Comparison of ENCODE assay signal across 27 cellular contexts in genomic region chr12:118982308-118982707, GRCh38. TPM values are rescaled to one million over a fixed set of nuclear protein-coding genes. Genes with fewer than 3 reads are reported as not detected.
DNase-seq lines count a peak whose midpoint lies in the region; ATAC-seq and TF ChIP-seq lines count a peak whose summit lies in the region.
"Had no signal": no experiment of that assay in that cellular context is flagged by ENCODE, and none has a peak within 500 bp of the region (broad histone marks: within the 10 kb centered on the region; RNA-seq: fewer than 3 reads in every experiment).

No MANE protein-coding gene starts in this region.

- peaks cover 35% of the 10 kb centered on the region for H3K27me3 ChIP-seq in HUES48 (ENCODE audit: control insufficient read depth, insufficient read depth, low read length)

- H3K27ac Mint-ChIP-seq in WTC11: no peak overlapping the region
- H3K27ac Mint-ChIP-seq in activated CD4-positive, alpha-beta memory T cell treated with anti-CD3 and anti-CD28 coated beads for 36 hours: no peak overlapping the region
- no peak overlapping the region for H3K27ac Mint-ChIP-seq in stimulated activated naive B cell treated with anti-CD40 and anti-IgM and Interleukin-4, amounts not matched to agents 10 μg/mL and 1 μg/mL and 100 μg/mL, for 72 hours
- H3K27ac Mint-ChIP-seq: activated CD4-positive, alpha-beta memory T cell treated with anti-CD3 and anti-CD28 coated beads, Interleukin-2, amount 10 ng/mL, durations not matched to agents 7 days and 5 days; activated naive CD8-positive, alpha-beta T cell treated with anti-CD3 and anti-CD28 coated beads, Interleukin-2, amount 10 ng/mL, durations not matched to agents 7 days and 5 days; CD8-positive, alpha-beta memory T cell; naive thymus-derived CD4-positive, alpha-beta T cell had no signal

- DNase-seq in WTC11 (ENCODE audit: low spot score) (no peak), posterior cingulate gyrus (peak in 6 of 10 donors; percentile 22 to 89 (median 62)), NCI-H2227 treated with DMSO at 0.1 percent for 48 hours (lab: John Stamatoyannopoulos, UW) (no peak)
- DNase-seq in activated CD4-positive, alpha-beta memory T cell treated with anti-CD3 and anti-CD28 coated beads for 36 hours: no peak
- no peak for DNase-seq in stimulated activated naive B cell treated with anti-CD40 and anti-IgM and Interleukin-4, amounts not matched to agents 10 μg/mL and 1 μg/mL and 100 μg/mL, for 72 hours
- DNase-seq: activated CD4-positive, alpha-beta memory T cell treated with anti-CD3 and anti-CD28 coated beads, Interleukin-2, amount 10 ng/mL, durations not matched to agents 7 days and 5 days; activated CD4-positive, CD25-positive, alpha-beta regulatory T cell; activated effector memory CD4-positive, alpha-beta T cell treated with anti-CD3 and anti-CD28 coated beads, Interleukin-2, amount 50 U/mL, for 16 hours; activated T-cell treated with anti-CD3 and anti-CD28 coated beads for 4 hours; CD8-positive, alpha-beta memory T cell; GOT3; Karpas-422; NCI-H187; NCI-H226; NCI-H774; PC-9 had no signal

- H3K4me3 Mint-ChIP-seq in WTC11: peak overlapping the region; percentile 78
- H3K4me3 Mint-ChIP-seq in activated CD4-positive, alpha-beta memory T cell treated with anti-CD3 and anti-CD28 coated beads for 36 hours: no peak overlapping the region
- no peak overlapping the region for H3K4me3 Mint-ChIP-seq in stimulated activated naive B cell treated with anti-CD40 and anti-IgM and Interleukin-4, amounts not matched to agents 10 μg/mL and 1 μg/mL and 100 μg/mL, for 72 hours
- H3K4me3 Mint-ChIP-seq: activated CD4-positive, alpha-beta memory T cell treated with anti-CD3 and anti-CD28 coated beads, Interleukin-2, amount 10 ng/mL, durations not matched to agents 7 days and 5 days; activated naive CD8-positive, alpha-beta T cell treated with anti-CD3 and anti-CD28 coated beads, Interleukin-2, amount 10 ng/mL, durations not matched to agents 7 days and 5 days; CD8-positive, alpha-beta memory T cell; central memory CD8-positive, alpha-beta T cell; naive thymus-derived CD4-positive, alpha-beta T cell had no signal

- H3K27me3 Mint-ChIP-seq in WTC11 (ENCODE audit: low read depth): peaks cover 30% of the 10 kb centered on the region
- H3K27me3 Mint-ChIP-seq in activated CD4-positive, alpha-beta memory T cell treated with anti-CD3 and anti-CD28 coated beads for 36 hours: peaks cover 35% of the 10 kb centered on the region
- peaks cover 37 to 52% of the 10 kb centered on the region in 2 donors for H3K27me3 Mint-ChIP-seq in stimulated activated naive B cell treated with anti-CD40 and anti-IgM and Interleukin-4, amounts not matched to agents 10 μg/mL and 1 μg/mL and 100 μg/mL, for 72 hours

- peaks cover 3% of the 10 kb centered on the region; the same call in 1 of the 2 replicates for H3K9me3 Mint-ChIP-seq in WTC11
- H3K9me3 Mint-ChIP-seq in activated CD4-positive, alpha-beta memory T cell treated with anti-CD3 and anti-CD28 coated beads for 36 hours: no peaks in the 10 kb centered on the region
- H3K9me3 Mint-ChIP-seq in stimulated activated naive B cell treated with anti-CD40 and anti-IgM and Interleukin-4, amounts not matched to agents 10 μg/mL and 1 μg/mL and 100 μg/mL, for 72 hours: peaks cover 0 to 3% of the 10 kb centered on the region in 2 donors
- H3K9me3 Mint-ChIP-seq: activated CD4-positive, alpha-beta memory T cell treated with anti-CD3 and anti-CD28 coated beads, Interleukin-2, amount 10 ng/mL, durations not matched to agents 7 days and 5 days; activated naive CD8-positive, alpha-beta T cell treated with anti-CD3 and anti-CD28 coated beads, Interleukin-2, amount 10 ng/mL, durations not matched to agents 7 days and 5 days; central memory CD8-positive, alpha-beta T cell had no signal

- no peaks in the 10 kb centered on the region for H3K9me3 ChIP-seq in HUES48 (ENCODE audit: control insufficient read depth, insufficient read depth, low read length)
- H3K9me3 ChIP-seq: left lung, psoas muscle, upper lobe of left lung had no signal

- H3K4me1 Mint-ChIP-seq in WTC11: peaks cover 21% of the 10 kb centered on the region
- H3K4me1 Mint-ChIP-seq in activated CD4-positive, alpha-beta memory T cell treated with anti-CD3 and anti-CD28 coated beads for 36 hours (ENCODE audit: low read depth): peaks cover 2% of the 10 kb centered on the region
- H3K4me1 Mint-ChIP-seq in stimulated activated naive B cell treated with anti-CD40 and anti-IgM and Interleukin-4, amounts not matched to agents 10 μg/mL and 1 μg/mL and 100 μg/mL, for 72 hours: peaks cover 0 to 2% of the 10 kb centered on the region in 2 donors
- H3K4me1 Mint-ChIP-seq: activated CD4-positive, alpha-beta memory T cell treated with anti-CD3 and anti-CD28 coated beads, Interleukin-2, amount 10 ng/mL, durations not matched to agents 7 days and 5 days; activated naive CD8-positive, alpha-beta T cell treated with anti-CD3 and anti-CD28 coated beads, Interleukin-2, amount 10 ng/mL, durations not matched to agents 7 days and 5 days; CD8-positive, alpha-beta memory T cell; central memory CD8-positive, alpha-beta T cell; naive thymus-derived CD4-positive, alpha-beta T cell had no signal

- TF ChIP-seq CTCF in WTC11 (IDR thresholded peaks at IDR 0.05): no peak

- CTCF ChIA-PET in WTC11 (lab: Charles Lee): interaction anchor here (0.6 to 2.6 kb wide), 8 partner anchors 18 to 538 kb away, joined by 4 to 20 read pairs (median 6); no protein-coding TSS in a partner anchor
- CTCF ChIA-PET in activated CD4-positive, alpha-beta memory T cell treated with anti-CD3 and anti-CD28 coated beads for 36 hours (lab: Charles Lee): no interaction called here

- POLR2A ChIA-PET in WTC11 (lab: Charles Lee): interaction anchor here (0.7 to 1.3 kb wide), 3 partner anchors 19 to 60 kb away, joined by 3 to 6 read pairs (median 3); no protein-coding TSS in a partner anchor
- POLR2A ChIA-PET in activated CD4-positive, alpha-beta memory T cell treated with anti-CD3 and anti-CD28 coated beads for 36 hours (lab: Charles Lee): no interaction called here

- intact Hi-C loops in posterior cingulate gyrus (cut with DNase I): no loop called here
- intact Hi-C loops in activated CD4-positive, alpha-beta memory T cell treated with anti-CD3 and anti-CD28 coated beads for 36 hours (cut with micrococcal nuclease): no loop called here

- H3K4me1 ChIP-seq in HUES48 (ENCODE audit: control insufficient read depth, insufficient read depth, low read length): peaks cover 5% of the 10 kb centered on the region
- H3K4me1 ChIP-seq: left lung, psoas muscle had no signal

- H3K36me3 Mint-ChIP-seq in WTC11: no peaks in the 10 kb centered on the region
- H3K36me3 Mint-ChIP-seq in activated CD4-positive, alpha-beta memory T cell treated with anti-CD3 and anti-CD28 coated beads for 36 hours: no peaks in the 10 kb centered on the region
- peaks cover 0 to 3% of the 10 kb centered on the region in 2 donors for H3K36me3 Mint-ChIP-seq in stimulated activated naive B cell treated with anti-CD40 and anti-IgM and Interleukin-4, amounts not matched to agents 10 μg/mL and 1 μg/mL and 100 μg/mL, for 72 hours
- H3K36me3 Mint-ChIP-seq: activated naive CD8-positive, alpha-beta T cell treated with anti-CD3 and anti-CD28 coated beads, Interleukin-2, amount 10 ng/mL, durations not matched to agents 7 days and 5 days; CD8-positive, alpha-beta memory T cell had no signal

- H3K36me3 ChIP-seq in HUES48 (ENCODE audit: control insufficient read depth, insufficient read depth, low read length): no peaks in the 10 kb centered on the region
- H3K36me3 ChIP-seq: heart right ventricle, left lung, upper lobe of left lung had no signal

- H3K27ac ChIP-seq in HUES48 (ENCODE audit: low read depth, low read length): no peak overlapping the region
- H3K27ac ChIP-seq: epithelial cell of prostate, heart right ventricle, left lung, PC-9, psoas muscle, upper lobe of left lung had no signal

- H3K9ac ChIP-seq in HUES48 (ENCODE audit: low read depth, low read length): no peak overlapping the region

- no peak for ATAC-seq in WTC11
- ATAC-seq in stimulated activated naive B cell treated with anti-CD40 and anti-IgM and Interleukin-4, amounts not matched to agents 10 μg/mL and 1 μg/mL and 100 μg/mL, for 72 hours (replicated peaks): no peak
- ATAC-seq in GM21526 (IDR thresholded peaks at IDR 0.05; ENCODE audit: low FRiP score, unreplicated experiment): no peak
- ATAC-seq: naive thymus-derived CD4-positive, alpha-beta T cell; psoas muscle had no signal

- H3K4me3 ChIP-seq in HUES48 (ENCODE audit: low read depth, low read length) (peak overlapping the region; percentile 89), iPS-11a (ENCODE audit: low read depth, low read length) (peak overlapping the region; percentile 75)
- H3K4me3 ChIP-seq: left lung, PC-9, psoas muscle, upper lobe of left lung had no signal

TF ChIP-seq in WTC11, 78 proteins besides CTCF, POLR2A, EP300 and RAD21 (continues in another document):
- no peak for TF ChIP-seq SP1 (CRISPR knock-in tag; conservative IDR thresholded peaks at IDR 0.05)

RNA-seq across cellular contexts. Expression of gene SRRM4, which starts 1.0 kb away (rescaled TPM):
- total RNA-seq in WTC11 (2021): 0.78 to 0.96 TPM (median 0.96 TPM) in 3 replicates
- not detected for total RNA-seq in activated CD4-positive, alpha-beta memory T cell treated with anti-CD3 and anti-CD28 coated beads for 36 hours
- total RNA-seq: activated CD4-positive, alpha-beta memory T cell treated with anti-CD3 and anti-CD28 coated beads, Interleukin-2, amount 10 ng/mL, durations not matched to agents 7 days and 5 days; activated naive CD8-positive, alpha-beta T cell treated with anti-CD3 and anti-CD28 coated beads, Interleukin-2, amount 10 ng/mL, durations not matched to agents 7 days and 5 days; CD8-positive, alpha-beta memory T cell; naive thymus-derived CD4-positive, alpha-beta T cell; PC-9 had no signal

Comparison
In these comparisons a context has a peak if more than half of its experiments do, and no peak if none do; other contexts are left out.
1. DNase-seq: peak in posterior cingulate gyrus (6 of 10); none in WTC11 (single experiment), NCI-H2227 treated with DMSO at 0.1 percent for 48 hours (single experiment), activated CD4-positive, alpha-beta memory T cell treated with anti-CD3 and anti-CD28 coated beads for 36 hours (single experiment) and stimulated activated naive B cell treated with anti-CD40 and anti-IgM and Interleukin-4, amounts not matched to agents 10 μg/mL and 1 μg/mL and 100 μg/mL, for 72 hours (single experiment).